Comparison of ENCODE assay signal across 9 cellular contexts in genomic region chr16:71961066-71962039, GRCh38. TPM values are rescaled to one million over a fixed set of nuclear protein-coding genes. Genes with fewer than 3 reads are reported as not detected.
A peak's percentile ranks its signal among the peaks of the same experiment; 100 is the strongest.
DNase-seq lines count a peak whose midpoint lies in the region; ATAC-seq and TF ChIP-seq lines count a peak whose summit lies in the region.
"Had no signal": no experiment of that assay in that cellular context is flagged by ENCODE, and none has a peak within 500 bp of the region (broad histone marks: within the 10 kb centered on the region; RNA-seq: fewer than 3 reads in every experiment).

No MANE protein-coding gene starts in this region.

- no peaks in the 10 kb centered on the region for H3K36me3 Mint-ChIP-seq in CD4-positive, alpha-beta memory T cell
- H3K36me3 Mint-ChIP-seq in nephron (ENCODE audit: low read depth) = no peaks in the 10 kb centered on the region

- no peaks in the 10 kb centered on the region for H3K9me3 ChIP-seq in CD4-positive, alpha-beta memory T cell (ENCODE audit: control insufficient read depth in 1 of 2, low read length in 2 of 2)

- in situ Hi-C loops in KBM-7 (cut with MboI; ENCODE audit: low pct_unique_long_range_greater_than_20kb, low sequenced_read_pairs) = no loop called here

- peak overlapping the region in 1 of 7 donors; percentile 43 for H3K27ac Mint-ChIP-seq in CD4-positive, alpha-beta memory T cell
- H3K27ac Mint-ChIP-seq in nephron = peak overlapping the region in 1 of 3 experiments; percentile 13

- peak; percentile 66 to 74 (median 67) for TF ChIP-seq CTCF in nephron (IDR thresholded peaks at IDR 0.05; ENCODE audit: unreplicated experiment in 3 of 3)

- no peaks in the 10 kb centered on the region for H3K36me3 ChIP-seq in CD4-positive, alpha-beta memory T cell (ENCODE audit: insufficient read depth, low read length)

- peaks cover 5 to 9% (median 6%) of the 10 kb centered on the region in 4 donors for H3K4me1 Mint-ChIP-seq in CD4-positive, alpha-beta memory T cell
- H3K4me1 Mint-ChIP-seq in nephron = peaks cover 7% of the 10 kb centered on the region

- H3K27me3 ChIP-seq in CD4-positive, alpha-beta memory T cell (ENCODE audit: insufficient read depth, low read length) = no peaks in the 10 kb centered on the region

- CTCF ChIA-PET in CD4-positive, alpha-beta memory T cell (lab: Charles Lee; ENCODE audit: partially characterized antibody) = interaction anchor here (0.6 to 4.6 kb wide), 43 partner anchors 10 to 691 kb away, joined by 3 to 27 read pairs (median 4); partner anchors contain the start of gene ZNF821

- peaks cover 0 to 3% of the 10 kb centered on the region in 2 donors for H3K27me3 Mint-ChIP-seq in CD4-positive, alpha-beta memory T cell
- no peaks in the 10 kb centered on the region for H3K27me3 Mint-ChIP-seq in nephron (ENCODE audit: low read depth)

- no peak overlapping the region for H3K27ac ChIP-seq in CD4-positive, alpha-beta memory T cell (ENCODE audit: low read depth, low read length)

- intact Hi-C loops in CD4-positive, alpha-beta memory T cell (cut with micrococcal nuclease) = loop anchor here (1.0 to 2.0 kb wide), 5 partner anchors 79 to 397 kb away; no protein-coding TSS in a partner anchor

- no peaks in the 10 kb centered on the region for H3K9me3 Mint-ChIP-seq in CD4-positive, alpha-beta memory T cell
- no peaks in the 10 kb centered on the region for H3K9me3 Mint-ChIP-seq in nephron

- H3K4me3 ChIP-seq in CD4-positive, alpha-beta memory T cell (ENCODE audit: low read length in 2 of 2) = no peak overlapping the region

- no peak overlapping the region for H3K4me3 Mint-ChIP-seq in CD4-positive, alpha-beta memory T cell
- no peak overlapping the region for H3K4me3 Mint-ChIP-seq in nephron

- ATAC-seq in GM19467 (IDR thresholded peaks at IDR 0.05; ENCODE audit: unreplicated experiment) = peak; percentile 87

- POLR2A ChIA-PET in CD4-positive, alpha-beta memory T cell (lab: Charles Lee; ENCODE audit: partially characterized antibody) = interaction anchor here (0.6 to 1.4 kb wide), 3 partner anchors 28 to 152 kb away, joined by 3 to 5 read pairs (median 4); partner anchors contain the start of gene AP1G1

- DNase-seq in CD4-positive, alpha-beta memory T cell = peak; percentile 69 to 75 (median 70)
- DNase-seq in KBM-7 (peak; percentile 82), OCI-M2 (lab: John Stamatoyannopoulos, UW; ENCODE audit: unreplicated experiment) (peak; percentile 12), activated T-cell treated with anti-CD3 and anti-CD28 coated beads for 48 hours (ENCODE audit: low read depth) (peak; percentile 72), fibroblast of gingiva (ENCODE audit: low read depth) (peak; percentile 89)
- peak; percentile 50 to 79 (median 67) for DNase-seq in stimulated activated naive CD4-positive, alpha-beta T cell (lab: John Stamatoyannopoulos, UW)

- H3K4me1 ChIP-seq in CD4-positive, alpha-beta memory T cell (ENCODE audit: insufficient read depth, low read length) = peaks cover 5% of the 10 kb centered on the region

RNA-seq across cellular contexts. Expression of gene PKD1L3, which starts 38.8 kb away (rescaled TPM):
- total RNA-seq in CD4-positive, alpha-beta memory T cell = not detected
- polyA plus RNA-seq in CD4-positive, alpha-beta memory T cell = not detected
- total RNA-seq: T-helper 1 cell treated with Interleukin-12 subunit alpha and Interleukin-12 subunit beta and Interleukin-4 antibody, amounts not matched to agents 30 ng/mL and 1 ng/mL, for 36 hours had no signal

RNA-seq across cellular contexts. Expression of gene DHODH, which starts 47.2 kb away (rescaled TPM):
- total RNA-seq in CD4-positive, alpha-beta memory T cell = 1 to 10 TPM; 9.6 to 9.7 TPM
- polyA plus RNA-seq in CD4-positive, alpha-beta memory T cell = 10 to 100 TPM in 1 of 2 donors, 1 to 10 TPM in 1; 8.1 to 11.2 TPM

Comparison
In these comparisons a context has a peak if more than half of its experiments do, and no peak if none do; other contexts are left out.
1. DNase-seq: peak in every context shown above with its lines; median percentile 89 in fibroblast of gingiva; 82 in KBM-7; 72 in activated T-cell treated with anti-CD3 and anti-CD28 coated beads for 48 hours; 70 in CD4-positive, alpha-beta memory T cell; 67 in stimulated activated naive CD4-positive, alpha-beta T cell; 12 in OCI-M2.